8 cellular contexts compared by ENCODE assay signal in the genomic region with DNA sequence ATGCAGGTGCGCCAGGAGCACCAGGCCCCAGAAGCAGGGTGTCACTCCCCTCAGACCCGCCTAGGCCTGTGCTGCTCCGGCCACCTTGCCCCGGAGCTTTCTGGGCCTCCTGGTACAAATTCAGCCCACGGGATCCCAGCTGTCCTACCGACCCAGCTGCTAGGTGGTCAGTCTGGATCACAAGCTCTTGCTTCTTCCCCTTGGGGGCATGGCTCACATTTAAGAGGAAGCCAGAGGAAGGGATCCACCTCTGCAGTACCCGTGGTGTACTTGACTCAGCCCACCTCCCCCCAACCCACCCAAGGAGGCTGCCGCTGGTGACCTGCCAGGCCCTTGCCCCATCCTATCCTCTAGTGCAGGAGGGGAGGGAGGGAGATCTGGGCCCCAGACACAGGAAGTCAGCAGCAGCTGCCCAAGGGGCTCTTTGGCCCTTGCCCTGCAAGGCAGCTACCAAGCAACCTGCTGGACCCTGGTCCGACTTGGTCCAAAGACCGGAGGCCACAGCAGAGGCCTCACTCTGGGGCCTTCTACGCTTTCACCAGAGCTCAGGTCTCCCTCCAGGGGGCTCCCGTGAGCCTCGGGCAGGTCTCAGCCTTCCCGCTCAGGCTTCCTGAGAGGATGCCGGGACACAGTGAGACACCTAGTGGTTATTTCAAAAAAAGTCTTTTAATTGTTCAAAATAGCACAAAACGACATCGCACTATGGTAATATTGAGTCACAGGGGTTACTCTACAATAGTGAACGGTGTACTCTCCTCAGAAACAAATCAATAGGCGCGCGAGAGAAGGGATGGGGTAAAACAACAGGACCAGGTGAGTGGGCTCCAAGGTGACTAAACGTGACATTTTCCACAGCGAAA. TPM values are rescaled to one million over a fixed set of nuclear protein-coding genes. Genes with fewer than 3 reads are reported as not detected.
DNase-seq lines count a peak whose midpoint lies in the region; ATAC-seq and TF ChIP-seq lines count a peak whose summit lies in the region.

No MANE protein-coding gene starts in this region.

- H3K36me3 ChIP-seq in ascending aorta: peaks cover 34 to 36% of the 10 kb centered on the region in 2 donors
- peaks cover 18 to 32% (median 28%) of the 10 kb centered on the region in 3 donors for H3K36me3 ChIP-seq in skeletal muscle tissue (ENCODE audit: control insufficient read depth in 3 of 3, insufficient read depth in 3 of 3, low read length in 3 of 3)

- H3K4me1 ChIP-seq in ascending aorta (peaks cover 0 to 2% of the 10 kb centered on the region in 2 donors), right cardiac atrium (ENCODE audit: control insufficient read depth, insufficient read depth, low read length) (no peaks in the 10 kb centered on the region), skeletal muscle tissue (ENCODE audit: control insufficient read depth in 3 of 3, insufficient read depth in 3 of 3, low read length in 3 of 3) (peaks cover 0 to 12% (median 8%) of the 10 kb centered on the region in 3 donors)

- H3K27me3 ChIP-seq in ascending aorta (no peaks in the 10 kb centered on the region), right cardiac atrium (ENCODE audit: control insufficient read depth, insufficient read depth) (no peaks in the 10 kb centered on the region), skeletal muscle tissue (ENCODE audit: control insufficient read depth in 3 of 3, insufficient read depth in 3 of 3, low read length in 3 of 3) (no peaks in the 10 kb centered on the region)

- H3K27ac ChIP-seq in ascending aorta: peak overlapping the region in 1 of 2 donors; percentile 12
- H3K27ac ChIP-seq in right cardiac atrium (ENCODE audit: low read length): peak overlapping the region; percentile 14
- H3K27ac ChIP-seq in skeletal muscle tissue (ENCODE audit: low read depth, low read length): peak overlapping the region; percentile 19

- peak; percentile 89 for TF ChIP-seq CTCF in GM12872 (IDR thresholded peaks at IDR 0.05; ENCODE audit: insufficient read depth, low read depth, low read length)
- TF ChIP-seq CTCF in ascending aorta (IDR thresholded peaks at IDR 0.05): peak; percentile 68 to 77 (median 71)

- H3K9ac ChIP-seq in skeletal muscle tissue (ENCODE audit: low read depth in 1 of 3, low read length in 3 of 3): peak overlapping the region in 1 of 3 donors; percentile 25

- DNase-seq in NCI-H2029 (lab: John Stamatoyannopoulos, UW) (peak; percentile 57), T-helper 9 cell (peak; percentile 73), ascending aorta (ENCODE audit: low spot score in 2 of 2) (peak in 1 of 2 donors; percentile 83), right cardiac atrium (peak; percentile 71 to 90 (median 87))

- H3K4me3 ChIP-seq in ascending aorta: no peak overlapping the region
- no peak overlapping the region for H3K4me3 ChIP-seq in right cardiac atrium (ENCODE audit: low read length)
- no peak overlapping the region for H3K4me3 ChIP-seq in skeletal muscle tissue (ENCODE audit: low read length in 3 of 3)

- intact Hi-C loops in ascending aorta (cut with DNase I) (loop anchor here (2.0 kb wide), 1 partner anchor 24 kb away; no protein-coding TSS in a partner anchor), right cardiac atrium (cut with DNase I) (no loop called here)

- H3K9me3 ChIP-seq in ascending aorta (no peaks in the 10 kb centered on the region), right cardiac atrium (ENCODE audit: control insufficient read depth, low read length) (no peaks in the 10 kb centered on the region), skeletal muscle tissue (ENCODE audit: control insufficient read depth in 3 of 3, low read length in 3 of 3) (no peaks in the 10 kb centered on the region)

- ATAC-seq in HG02885 (IDR thresholded peaks at IDR 0.05; ENCODE audit: poor library complexity, unreplicated experiment) (peak; percentile 83), right cardiac atrium (peak; percentile 60 to 63), GM18520 (IDR thresholded peaks at IDR 0.05; ENCODE audit: unreplicated experiment) (no peak)

- 44% methylated on average over 23 of the region's 23 CpGs for WGBS in right cardiac atrium

RNA-seq across cellular contexts. Expression of a gene that starts 2.7 kb away (rescaled TPM):
- total RNA-seq in ascending aorta (15.5 TPM), right cardiac atrium (10 to 100 TPM; 14.0 to 17.7 (median 15.7) TPM), skeletal muscle tissue (5.7 TPM)
- polyA plus RNA-seq in right cardiac atrium: 13.3 TPM

RNA-seq across cellular contexts. Expression of a gene that starts 12.3 kb away (rescaled TPM):
- total RNA-seq in ascending aorta (155 TPM), right cardiac atrium (10 to 100 TPM; 61.1 to 75.5 (median 66.2) TPM), skeletal muscle tissue (13.6 TPM)
- 108 TPM for polyA plus RNA-seq in right cardiac atrium

RNA-seq across cellular contexts. Expression of a gene that starts 21.1 kb away (rescaled TPM):
- total RNA-seq in ascending aorta: 94.3 TPM
- total RNA-seq in right cardiac atrium: 10 to 100 TPM; 13.4 to 22.9 (median 14.9) TPM
- polyA plus RNA-seq in right cardiac atrium: 20.5 TPM
- 25.1 TPM for total RNA-seq in skeletal muscle tissue

RNA-seq across cellular contexts. Expression of a gene that starts 24.5 kb away (rescaled TPM):
- total RNA-seq in ascending aorta: 91.4 TPM
- 10 to 100 TPM; 26.9 to 41.4 (median 32.9) TPM for total RNA-seq in right cardiac atrium
- polyA plus RNA-seq in right cardiac atrium: 17.3 TPM
- 9.4 TPM for total RNA-seq in skeletal muscle tissue

RNA-seq across cellular contexts. Expression of a gene that starts 25.4 kb away (rescaled TPM):
- total RNA-seq in ascending aorta (4.4 TPM), right cardiac atrium (10 to 100 TPM in 2 of 4 donors, 1 to 10 TPM in 2; 7.6 to 11.9 (median 10.4) TPM), skeletal muscle tissue (2.1 TPM)
- 6.8 TPM for polyA plus RNA-seq in right cardiac atrium
